In genomic region chr6:31580446-31580755, GRCh38 we compare ENCODE assay signal across 8 cellular contexts. TPM values are rescaled to one million over a fixed set of nuclear protein-coding genes. Genes with fewer than 3 reads are reported as not detected.
DNase-seq lines count a peak whose midpoint lies in the region; ATAC-seq and TF ChIP-seq lines count a peak whose summit lies in the region.

No MANE protein-coding gene starts in this region.

- H3K36me3 ChIP-seq in GM23338 (ENCODE audit: insufficient read depth) (no peaks in the 10 kb centered on the region), skeletal muscle tissue (ENCODE audit: control insufficient read depth in 3 of 3, insufficient read depth in 3 of 3, low read length in 3 of 3) (no peaks in the 10 kb centered on the region)

- no peaks in the 10 kb centered on the region for H3K36me3 Mint-ChIP-seq in GM23338 (ENCODE audit: low read depth)

- no peak overlapping the region for H3K27ac Mint-ChIP-seq in GM23338

- H3K9me2 ChIP-seq in GM23338 (ENCODE audit: insufficient read depth): no peaks in the 10 kb centered on the region

- intact Hi-C loops in right cardiac atrium (cut with DNase I): loop anchor here in 2 of 4 donors (5.0 kb wide), 1 partner anchor 33 kb away; the partner anchor contains the start of genes ATP6V1G2 (in 2 of the 2) and NFKBIL1 (in 2 of the 2)

- ATAC-seq in GM23338 (no peak), right cardiac atrium (no peak), GM18870 (IDR thresholded peaks at IDR 0.05; ENCODE audit: unreplicated experiment) (no peak)

- DNase-seq in GM23338 (ENCODE audit: low spot score): no peak
- no peak for DNase-seq in right cardiac atrium
- DNase-seq in SHP77 treated with DMSO at 0.1 percent for 48 hours (lab: John Stamatoyannopoulos, UW): no peak
- no peak for DNase-seq in NCI-H345 (lab: John Stamatoyannopoulos, UW)
- DNase-seq in cortex of kidney (lab: John Stamatoyannopoulos, UW): no peak

- no peaks in the 10 kb centered on the region for H4K20me1 ChIP-seq in GM23338 (replicated peaks; ENCODE audit: insufficient read depth)

- H2AFZ ChIP-seq in GM23338: peak overlapping the region; percentile 99

- H3K4me3 Mint-ChIP-seq in GM23338: peak overlapping the region; percentile 95

- H3K4me1 ChIP-seq in GM23338 (ENCODE audit: insufficient read depth) (peaks cover 4% of the 10 kb centered on the region; the same call in 1 of the 2 replicates), right cardiac atrium (ENCODE audit: control insufficient read depth, insufficient read depth, low read length) (no peaks in the 10 kb centered on the region), skeletal muscle tissue (ENCODE audit: control insufficient read depth in 3 of 3, insufficient read depth in 3 of 3, low read length in 3 of 3) (peaks cover 16 to 20% (median 18%) of the 10 kb centered on the region in 3 donors)

- peak overlapping the region; percentile 61 to 96 (median 90) for H3K9ac ChIP-seq in skeletal muscle tissue (ENCODE audit: low read depth in 1 of 3, low read length in 3 of 3)

- peak overlapping the region; percentile 96 for H3K4me2 ChIP-seq in GM23338

- H3K27me3 ChIP-seq in GM23338 (ENCODE audit: insufficient read depth) (peaks cover 20% of the 10 kb centered on the region), right cardiac atrium (ENCODE audit: control insufficient read depth, insufficient read depth) (no peaks in the 10 kb centered on the region), skeletal muscle tissue (ENCODE audit: control insufficient read depth in 3 of 3, insufficient read depth in 3 of 3, low read length in 3 of 3) (no peaks in the 10 kb centered on the region)

- no peaks in the 10 kb centered on the region for H3K79me2 ChIP-seq in GM23338 (replicated peaks; ENCODE audit: insufficient read depth)

- H3K27ac ChIP-seq in GM23338 (ENCODE audit: low read depth) (no peak overlapping the region), VCaP (peak overlapping the region; percentile 62; the same call in 1 of the 2 replicates), right cardiac atrium (ENCODE audit: low read length) (no peak overlapping the region), skeletal muscle tissue (ENCODE audit: low read depth, low read length) (peak overlapping the region; percentile 65)

- no peaks in the 10 kb centered on the region for H3F3A ChIP-seq in GM23338 (replicated peaks; ENCODE audit: low read depth)

- peaks cover 36% of the 10 kb centered on the region for H3K27me3 Mint-ChIP-seq in GM23338 (ENCODE audit: insufficient read depth, low read depth, poor library complexity)

- peaks cover 3% of the 10 kb centered on the region; the same call in 2 of the 3 replicates for H3K9me3 Mint-ChIP-seq in GM23338

- TF ChIP-seq CTCF in GM23338 (conservative IDR thresholded peaks at IDR 0.05; ENCODE audit: low read depth in 2 of 2): no peak
- no peak for TF ChIP-seq CTCF in VCaP (conservative IDR thresholded peaks at IDR 0.05)

- WGBS in right cardiac atrium: 33% methylated on average over 13 of the region's 13 CpGs

- H3K4me1 Mint-ChIP-seq in GM23338: peaks cover 21% of the 10 kb centered on the region

- no peaks in the 10 kb centered on the region for H3K9me3 ChIP-seq in right cardiac atrium (ENCODE audit: control insufficient read depth, low read length)
- no peaks in the 10 kb centered on the region for H3K9me3 ChIP-seq in skeletal muscle tissue (ENCODE audit: control insufficient read depth in 3 of 3, low read length in 3 of 3)

- H3K4me3 ChIP-seq in GM23338: peak overlapping the region; percentile 95
- H3K4me3 ChIP-seq in right cardiac atrium (ENCODE audit: low read length): peak overlapping the region; percentile 72
- H3K4me3 ChIP-seq in skeletal muscle tissue (ENCODE audit: low read length in 3 of 3): peak overlapping the region; percentile 64 to 96 (median 95)

TF ChIP-seq in GM23338, 12 proteins besides CTCF, POLR2A, EP300 and RAD21:
- no peak for TF ChIP-seq REST (IDR thresholded peaks at IDR 0.05; ENCODE audit: unreplicated experiment)
- TF ChIP-seq NANOG (IDR thresholded peaks at IDR 0.05; ENCODE audit: borderline replicate concordance): no peak
- no peak for TF ChIP-seq ZNF331 (CRISPR knock-in tag; IDR thresholded peaks at IDR 0.05; ENCODE audit: low read depth)
- TF ChIP-seq EZH2 (IDR thresholded peaks at IDR 0.05; ENCODE audit: low read depth, unreplicated experiment): no peak
- no peak for TF ChIP-seq ZNF114 (CRISPR knock-in tag; IDR thresholded peaks at IDR 0.05)

RNA-seq across cellular contexts. Expression of gene LTB, which starts 1.8 kb away (rescaled TPM):
- not detected in 2 replicates for total RNA-seq in GM23338 (2014; rRNA removed; shearing (Covaris generic))
- polyA plus RNA-seq in GM23338 (2016; fragmentation: Nextera tagmentation; extraction: Ambion mirVana) (0.83 and 1.7 TPM in 2 replicates), right cardiac atrium (0.61 TPM)
- total RNA-seq in right cardiac atrium (1 to 10 TPM in 1 of 4 donors, under 1 TPM in 2, not detected in 1; 0.59 to 1.5 (median 0.60) TPM), skeletal muscle tissue (2.1 TPM)

RNA-seq across cellular contexts. Expression of gene TNF, which starts 5.0 kb away (rescaled TPM):
- total RNA-seq in GM23338 (2014; rRNA removed; shearing (Covaris generic)): not detected in 2 replicates
- polyA plus RNA-seq in GM23338 (2016; fragmentation: Nextera tagmentation; extraction: Ambion mirVana): 0.11 TPM in 1 of 2 replicates, not detected in the other
- total RNA-seq in right cardiac atrium: under 1 TPM; 0.42 to 0.71 (median 0.53) TPM
- polyA plus RNA-seq in right cardiac atrium: 0.23 TPM
- not detected for total RNA-seq in skeletal muscle tissue

RNA-seq across cellular contexts. Expression of gene LST1, which starts 5.7 kb away (rescaled TPM):
- total RNA-seq in GM23338 (2014; rRNA removed; shearing (Covaris generic)): not detected in 2 replicates
- 0.37 TPM in 1 of 2 replicates, not detected in the other for polyA plus RNA-seq in GM23338 (2016; fragmentation: Nextera tagmentation; extraction: Ambion mirVana)
- total RNA-seq in right cardiac atrium: 10 to 100 TPM; 10.2 to 16.6 (median 12.4) TPM
- polyA plus RNA-seq in right cardiac atrium: 7.8 TPM
- 3.7 TPM for total RNA-seq in skeletal muscle tissue

RNA-seq across cellular contexts. Expression of gene LTA, which starts 8.3 kb away (rescaled TPM):
- not detected in 2 replicates for total RNA-seq in GM23338 (2014; rRNA removed; shearing (Covaris generic))
- not detected in 2 replicates for polyA plus RNA-seq in GM23338 (2016; fragmentation: Nextera tagmentation; extraction: Ambion mirVana)
- total RNA-seq in right cardiac atrium: not detected
- 0.07 TPM for polyA plus RNA-seq in right cardiac atrium
- total RNA-seq in skeletal muscle tissue: not detected

RNA-seq across cellular contexts. Expression of gene NCR3, which starts 12.4 kb away (rescaled TPM):
- total RNA-seq in GM23338 (2014; rRNA removed; shearing (Covaris generic)): not detected in 2 replicates
- polyA plus RNA-seq in GM23338 (2016; fragmentation: Nextera tagmentation; extraction: Ambion mirVana) (not detected in 2 replicates), right cardiac atrium (0.11 TPM)
- total RNA-seq in right cardiac atrium (under 1 TPM in 2 of 4 donors, not detected in 2; 0.26 to 0.31 TPM), skeletal muscle tissue (not detected)

Comparison
In these comparisons a context has a peak if more than half of its experiments do, and no peak if none do; other contexts are left out.
1. H3K27ac ChIP-seq: peak in VCaP (single experiment) and skeletal muscle tissue (single experiment); none in GM23338 (single experiment) and right cardiac atrium (single experiment).
2. Peak in every context shown above with its lines, with median percentiles within 50 percentile points of each other: H3K4me3 ChIP-seq.